ENCODE assay signal across 11 cellular contexts in genomic region chr19:48991011-48991609, GRCh38. TPM values are rescaled to one million over a fixed set of nuclear protein-coding genes. Genes with fewer than 3 reads are reported as not detected.
DNase-seq lines count a peak whose midpoint lies in the region; ATAC-seq and TF ChIP-seq lines count a peak whose summit lies in the region.
"Had no signal": no experiment of that assay in that cellular context is flagged by ENCODE, and none has a peak within 500 bp of the region (broad histone marks: within the 10 kb centered on the region; RNA-seq: fewer than 3 reads in every experiment).

No MANE protein-coding gene starts in this region.

- peaks cover 52 to 63% (median 59%) of the 10 kb centered on the region in 10 experiments for H3K4me1 ChIP-seq in BLaER1 treated with 17β-estradiol and CSF1 and Interleukin-3, amounts not matched to agents 10 nM and 100 nM
- peaks cover 11% of the 10 kb centered on the region for H3K4me1 ChIP-seq in rectal smooth muscle tissue (ENCODE audit: control insufficient read depth, insufficient read depth, low read length)

- H3K27ac ChIP-seq in BLaER1 treated with 17β-estradiol and CSF1 and Interleukin-3, amounts not matched to agents 10 nM and 100 nM: peak overlapping the region in 10 of 11 experiments; percentile 82 to 97 (median 92); a peak in 19 of 22 replicates
- no peak overlapping the region for H3K27ac ChIP-seq in rectal smooth muscle tissue (ENCODE audit: low read depth, low read length)

- H3K36me3 Mint-ChIP-seq in WTC11: peaks cover 24% of the 10 kb centered on the region

- no peak overlapping the region for H3K4me3 Mint-ChIP-seq in WTC11

- H3K9me3 ChIP-seq in BLaER1 treated with 17β-estradiol and CSF1 and Interleukin-3, amounts not matched to agents 10 nM and 100 nM (replicated peaks in 1 of 11): no peaks in the 10 kb centered on the region

- peaks cover 33% of the 10 kb centered on the region for H3K4me1 Mint-ChIP-seq in WTC11

- peak overlapping the region; percentile 88 to 98 (median 92) for H3K9ac ChIP-seq in BLaER1 treated with 17β-estradiol and CSF1 and Interleukin-3, amounts not matched to agents 10 nM and 100 nM
- peak overlapping the region; percentile 54 for H3K9ac ChIP-seq in rectal smooth muscle tissue (ENCODE audit: low read length)

- TF ChIP-seq CTCF in LNCaP clone FGC (IDR thresholded peaks at IDR 0.05; ENCODE audit: control insufficient read depth, extremely low read depth, insufficient read depth) (no peak), epithelial cell of proximal tubule (conservative IDR thresholded peaks at IDR 0.05; ENCODE audit: low read depth, low read length) (no peak), WTC11 (IDR thresholded peaks at IDR 0.05) (no peak)

- peaks cover 25 to 52% (median 43%) of the 10 kb centered on the region in 11 experiments for H3K36me3 ChIP-seq in BLaER1 treated with 17β-estradiol and CSF1 and Interleukin-3, amounts not matched to agents 10 nM and 100 nM
- H3K36me3 ChIP-seq in rectal smooth muscle tissue (ENCODE audit: control insufficient read depth, insufficient read depth, low read length): peaks cover 10% of the 10 kb centered on the region

- H3K9me3 Mint-ChIP-seq in WTC11: no peaks in the 10 kb centered on the region

- no peak for DNase-seq in LNCaP clone FGC (ENCODE audit: low read depth)
- no peak for DNase-seq in epithelial cell of proximal tubule (ENCODE audit: low read depth)
- no peak for DNase-seq in WTC11 (ENCODE audit: low spot score)
- DNase-seq in GDM1 (lab: John Stamatoyannopoulos, UW): no peak
- DNase-seq in DMS153 (lab: John Stamatoyannopoulos, UW): no peak
- DNase-seq in NOMO-1 treated with dmso at 0.1 percent for 144 hours (lab: John Stamatoyannopoulos, UW; ENCODE audit: unreplicated experiment): no peak
- DNase-seq: activated CD4-positive, alpha-beta T cell treated with anti-CD3 and anti-CD28 coated beads for 36 hours; NCI-H1694 treated with DMSO at 0.1 percent for 48 hours had no signal

- H3K27me3 ChIP-seq in BLaER1 treated with 17β-estradiol and CSF1 and Interleukin-3, amounts not matched to agents 10 nM and 100 nM: no peaks in the 10 kb centered on the region
- no peaks in the 10 kb centered on the region for H3K27me3 ChIP-seq in rectal smooth muscle tissue (ENCODE audit: control insufficient read depth, insufficient read depth, low read length)

- H3K4me3 ChIP-seq in BLaER1 treated with 17β-estradiol and CSF1 and Interleukin-3, amounts not matched to agents 10 nM and 100 nM: peak overlapping the region in 9 of 10 experiments; percentile 5 to 100 (median 89); a peak in 15 of 20 replicates
- peak overlapping the region; percentile 88; the same call in 1 of the 2 replicates for H3K4me3 ChIP-seq in LNCaP clone FGC (ENCODE audit: low read depth, low read length)
- peak overlapping the region; percentile 82 for H3K4me3 ChIP-seq in epithelial cell of proximal tubule (ENCODE audit: low read depth, low read length)
- peak overlapping the region; percentile 91 for H3K4me3 ChIP-seq in rectal smooth muscle tissue (ENCODE audit: low read length)

- ATAC-seq in WTC11: no peak
- ATAC-seq: activated CD4-positive, alpha-beta T cell treated with anti-CD3 and anti-CD28 coated beads for 36 hours had no signal

- POLR2A ChIA-PET in WTC11 (lab: Charles Lee): no interaction called here

- CTCF ChIA-PET in WTC11 (lab: Charles Lee): interaction anchor here (1.1 to 3.4 kb wide), 6 partner anchors 9 to 208 kb away, joined by 3 to 60 read pairs (median 16); partner anchors contain the start of gene CGB7

- H3K27ac Mint-ChIP-seq in WTC11: no peak overlapping the region

- H4K20me1 ChIP-seq in BLaER1 treated with 17β-estradiol and CSF1 and Interleukin-3, amounts not matched to agents 10 nM and 100 nM: peaks cover 19 to 81% (median 59%) of the 10 kb centered on the region in 11 experiments; a peak in 20 of 22 replicates

- H3K27me3 Mint-ChIP-seq in WTC11 (ENCODE audit: low read depth): no peaks in the 10 kb centered on the region
- H3K27me3 Mint-ChIP-seq: activated CD4-positive, alpha-beta T cell treated with anti-CD3 and anti-CD28 coated beads for 36 hours had no signal

- H3K4me2 ChIP-seq in BLaER1 treated with 17β-estradiol and CSF1 and Interleukin-3, amounts not matched to agents 10 nM and 100 nM: peak overlapping the region; percentile 95 to 100 (median 99)

TF ChIP-seq in WTC11, 78 proteins besides CTCF, POLR2A, EP300 and RAD21:
- TF ChIP-seq ZNF263 (CRISPR knock-in tag; IDR thresholded peaks at IDR 0.05; ENCODE audit: low read depth) (no peak), ZNF317 (CRISPR knock-in tag; IDR thresholded peaks at IDR 0.05; ENCODE audit: borderline replicate concordance, low read depth) (no peak)

RNA-seq across cellular contexts. Expression of gene GYS1, which starts 2.0 kb away (rescaled TPM):
- total RNA-seq in epithelial cell of proximal tubule (42.2 and 42.4 TPM in 2 replicates), WTC11 (2021) (45.9 to 52.0 TPM (median 46.1 TPM) in 3 replicates)

RNA-seq across cellular contexts. Expression of gene RUVBL2, which starts 2.6 kb away (rescaled TPM):
- total RNA-seq in epithelial cell of proximal tubule (212 and 389 TPM in 2 replicates), WTC11 (2021) (168 to 178 TPM (median 169 TPM) in 3 replicates)

RNA-seq across cellular contexts. Expression of gene LHB, which starts 25.8 kb away (rescaled TPM):
- total RNA-seq in epithelial cell of proximal tubule: 3.6 TPM in 1 of 2 replicates, not detected in the other
- total RNA-seq in WTC11 (2021): 1.3 TPM in 1 of 3 replicates, not detected in the others
- total RNA-seq: HT-29 had no signal

RNA-seq across cellular contexts. Expression of gene FTL, which starts 26.0 kb away (rescaled TPM):
- total RNA-seq in epithelial cell of proximal tubule (1,293 and 2,420 TPM in 2 replicates), WTC11 (2021) (1,061 to 1,225 TPM (median 1,202 TPM) in 3 replicates)

RNA-seq across cellular contexts. Expression of gene CGB3, which starts 33.0 kb away (rescaled TPM):
- total RNA-seq in epithelial cell of proximal tubule: not detected in 2 replicates
- total RNA-seq in WTC11 (2021): not detected in 3 replicates
- total RNA-seq: activated CD4-positive, alpha-beta T cell treated with anti-CD3 and anti-CD28 coated beads for 36 hours; HT-29 had no signal
